ENCODE assay signal across 2 cellular contexts in genomic region chr16:81516478-81517149, GRCh38.
TF ChIP-seq lines count a peak whose summit lies in the region.

No MANE protein-coding gene starts in this region.

TF ChIP-seq in K562, 482 proteins besides CTCF, POLR2A, EP300 and RAD21:
- TF ChIP-seq ZBTB33 (CRISPR knock-in tag; IDR thresholded peaks at IDR 0.05): peak; percentile 67
- no peak for TF ChIP-seq THRB (CRISPR knock-in tag; conservative IDR thresholded peaks at IDR 0.05)
- no peak for TF ChIP-seq TAF1 (IDR thresholded peaks at IDR 0.05; ENCODE audit: control insufficient read depth, extremely low read depth, insufficient read depth, low read length, severe bottlenecking)

TF ChIP-seq in liver, 16 proteins besides CTCF, POLR2A, EP300 and RAD21:
- TF ChIP-seq NR2F2 (IDR thresholded peaks at IDR 0.05) (peak; percentile 64), FOXA2 (IDR thresholded peaks at IDR 0.05) (no peak)
